In genomic region chr4:73589887-73590801, GRCh38 we compare ENCODE assay signal across 9 cellular contexts. TPM values are rescaled to one million over a fixed set of nuclear protein-coding genes. Genes with fewer than 3 reads are reported as not detected.
DNase-seq lines count a peak whose midpoint lies in the region; ATAC-seq and TF ChIP-seq lines count a peak whose summit lies in the region.
"Had no signal": no experiment of that assay in that cellular context is flagged by ENCODE, and none has a peak within 500 bp of the region (broad histone marks: within the 10 kb centered on the region; RNA-seq: fewer than 3 reads in every experiment).

No MANE protein-coding gene starts in this region.

- peak overlapping the region; percentile 85 for H3K27ac ChIP-seq in ACC112 (ENCODE audit: low read depth, low read length)
- H3K27ac ChIP-seq in upper lobe of right lung, result no peak overlapping the region
- H3K27ac ChIP-seq in spleen, result peak overlapping the region in 2 of 8 donors; percentile 31 to 63

- no peak for TF ChIP-seq POLR2A in spleen (IDR thresholded peaks at IDR 0.05)

- no peaks in the 10 kb centered on the region for H3K4me1 Mint-ChIP-seq in activated T-helper 17 cell treated with anti-CD3 and anti-CD28 coated beads, Interleukin-2, amount 50 U/mL, for 72 hours

- peak; percentile 31 for DNase-seq in SHP77 treated with DMSO at 0.1 percent for 48 hours (lab: John Stamatoyannopoulos, UW)
- DNase-seq in upper lobe of right lung, result no peak
- DNase-seq in spleen, result no peak
- DNase-seq in hippocampal formation (lab: John Stamatoyannopoulos, UW), result no peak

- no peaks in the 10 kb centered on the region for H3K27me3 Mint-ChIP-seq in activated T-helper 17 cell treated with anti-CD3 and anti-CD28 coated beads, Interleukin-2, amount 50 U/mL, for 72 hours

- H2AFZ ChIP-seq in ACC112 (ENCODE audit: low read length, unreplicated experiment), result peak overlapping the region; percentile 16

- H3K79me2 ChIP-seq in ACC112 (ENCODE audit: control insufficient read depth, insufficient read depth, low read length, unreplicated experiment), result no peaks in the 10 kb centered on the region

- TF ChIP-seq CTCF in upper lobe of right lung (IDR thresholded peaks at IDR 0.05) (no peak), spleen (IDR thresholded peaks at IDR 0.05 in 8 of 11, conservative IDR thresholded peaks at IDR 0.05 in 3 of 11) (no peak)

- ATAC-seq in GM21360 (IDR thresholded peaks at IDR 0.05; ENCODE audit: unreplicated experiment) (peak; percentile 96), HG03521 (IDR thresholded peaks at IDR 0.05; ENCODE audit: unreplicated experiment) (peak; percentile 90), upper lobe of right lung (peak; percentile 77)
- no peak for ATAC-seq in activated T-helper 17 cell treated with anti-CD3 and anti-CD28 coated beads, Interleukin-2, amount 50 U/mL, for 72 hours (replicated peaks)

- H3K4me3 ChIP-seq in ACC112 (ENCODE audit: low read depth, low read length) (no peak overlapping the region), upper lobe of right lung (no peak overlapping the region), spleen (no peak overlapping the region)

- no peaks in the 10 kb centered on the region for H3K9me3 Mint-ChIP-seq in activated T-helper 17 cell treated with anti-CD3 and anti-CD28 coated beads, Interleukin-2, amount 50 U/mL, for 72 hours
- H3K9me3 Mint-ChIP-seq: T-helper 1 cell treated with Interleukin-12 subunit alpha and Interleukin-12 subunit beta and Interleukin-4 antibody, amounts not matched to agents 30 μg/mL and 1 μg/mL, for 36 hours had no signal

- H3K9me3 ChIP-seq in upper lobe of right lung (no peaks in the 10 kb centered on the region), spleen (no peaks in the 10 kb centered on the region)

- no peaks in the 10 kb centered on the region for H3K36me3 Mint-ChIP-seq in activated T-helper 17 cell treated with anti-CD3 and anti-CD28 coated beads, Interleukin-2, amount 50 U/mL, for 72 hours (ENCODE audit: low read depth)

- H3K36me3 ChIP-seq in ACC112 (ENCODE audit: insufficient read depth, low read length) (no peaks in the 10 kb centered on the region), upper lobe of right lung (no peaks in the 10 kb centered on the region), spleen (no peaks in the 10 kb centered on the region)

- H3K27me3 ChIP-seq in ACC112 (ENCODE audit: insufficient read depth, low read length) (no peaks in the 10 kb centered on the region), upper lobe of right lung (no peaks in the 10 kb centered on the region), spleen (replicated peaks in 1 of 7) (no peaks in the 10 kb centered on the region)

- H3K4me3 Mint-ChIP-seq in activated T-helper 17 cell treated with anti-CD3 and anti-CD28 coated beads, Interleukin-2, amount 50 U/mL, for 72 hours, result no peak overlapping the region
- H3K4me3 Mint-ChIP-seq: T-helper 1 cell treated with Interleukin-12 subunit alpha and Interleukin-12 subunit beta and Interleukin-4 antibody, amounts not matched to agents 30 μg/mL and 1 μg/mL, for 36 hours had no signal

- H3K4me1 ChIP-seq in ACC112 (ENCODE audit: control insufficient read depth, insufficient read depth, low read length, unreplicated experiment) (peaks cover 37% of the 10 kb centered on the region), upper lobe of right lung (no peaks in the 10 kb centered on the region), spleen (peaks cover 0 to 16% (median 2%) of the 10 kb centered on the region in 6 donors)

- WGBS in spleen, 5 donors, result 27 to 43% (median 41%) methylated on average over 5 of the region's 5 CpGs

- no peak overlapping the region for H3K27ac Mint-ChIP-seq in activated T-helper 17 cell treated with anti-CD3 and anti-CD28 coated beads, Interleukin-2, amount 50 U/mL, for 72 hours
- H3K27ac Mint-ChIP-seq: T-helper 1 cell treated with Interleukin-12 subunit alpha and Interleukin-12 subunit beta and Interleukin-4 antibody, amounts not matched to agents 30 μg/mL and 1 μg/mL, for 36 hours had no signal

- intact Hi-C loops in upper lobe of right lung (cut with DNase I), result no loop called here
- intact Hi-C loops in spleen (cut with DNase I; ENCODE audit: low total_unique reads), result no loop called here

RNA-seq across cellular contexts. Expression of gene RASSF6, which starts 30.1 kb away (rescaled TPM):
- total RNA-seq in upper lobe of right lung (3.1 TPM), spleen (1 to 10 TPM in 1 of 7 donors, under 1 TPM in 6; 0.20 to 1.3 (median 0.30) TPM)
- polyA plus RNA-seq in spleen, result under 1 TPM; 0.09 to 0.41 (median 0.22) TPM
- total RNA-seq in activated T-helper 17 cell treated with anti-CD3 and anti-CD28 coated beads, Interleukin-2, amount 50 U/mL, for 72 hours, result under 1 TPM in 1 of 2 donors, not detected in 1; 0.09 TPM
